Comparison of ENCODE assay signal across 9 cellular contexts in the genomic region with DNA sequence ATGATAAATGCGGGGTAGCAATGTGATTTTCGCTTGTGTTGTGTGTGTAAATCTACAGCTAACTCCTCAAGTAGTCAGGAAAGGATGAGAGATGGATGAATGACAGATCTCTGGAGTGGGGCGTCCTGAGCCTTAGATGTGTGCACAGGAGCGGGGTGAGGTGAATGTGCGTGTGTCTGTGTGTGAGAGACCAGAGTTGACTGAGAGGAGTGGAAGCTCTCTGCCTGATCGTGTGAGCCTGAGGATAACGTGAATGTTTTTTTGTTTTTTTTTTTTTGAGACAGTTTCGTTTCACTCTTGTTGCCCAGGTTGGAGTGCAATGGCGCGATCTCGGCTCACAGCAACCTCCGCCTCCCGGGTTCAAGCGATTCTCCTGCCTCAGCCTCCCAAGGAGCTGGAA. TPM values are rescaled to one million over a fixed set of nuclear protein-coding genes. Genes with fewer than 3 reads are reported as not detected.
A peak's percentile ranks its signal among the peaks of the same experiment; 100 is the strongest.
DNase-seq lines count a peak whose midpoint lies in the region; ATAC-seq and TF ChIP-seq lines count a peak whose summit lies in the region.
"Had no signal": no experiment of that assay in that cellular context is flagged by ENCODE, and none has a peak within 500 bp of the region (broad histone marks: within the 10 kb centered on the region; RNA-seq: fewer than 3 reads in every experiment).

No MANE protein-coding gene starts in this region.

- H3K9me3 ChIP-seq in hepatocyte (ENCODE audit: low read depth) (peaks cover 33% of the 10 kb centered on the region), skeletal muscle satellite cell (replicated peaks; ENCODE audit: low read length) (no peaks in the 10 kb centered on the region)

- H3K4me3 ChIP-seq in GM23338, result peak overlapping the region; percentile 80
- peak overlapping the region; percentile 52 for H3K4me3 ChIP-seq in hepatocyte
- H3K4me3 ChIP-seq in skeletal muscle satellite cell (ENCODE audit: low read length), result peak overlapping the region; percentile 87

- H3K27ac Mint-ChIP-seq in GM23338 (peak overlapping the region; percentile 50; the same call in 1 of the 2 replicates), activated B cell treated with CpG ODN at 0.5 μM for 24 hours (peak overlapping the region; percentile 72)

- ATAC-seq in GM23338 (no peak), activated B cell treated with CpG ODN at 0.5 μM for 24 hours (ENCODE audit: low read depth) (no peak), GM19351 (IDR thresholded peaks at IDR 0.05; ENCODE audit: unreplicated experiment) (no peak), HG02610 (IDR thresholded peaks at IDR 0.05; ENCODE audit: unreplicated experiment) (no peak)

- H3K9me2 ChIP-seq in GM23338 (ENCODE audit: insufficient read depth) (no peaks in the 10 kb centered on the region), hepatocyte (replicated peaks; ENCODE audit: insufficient read depth) (no peaks in the 10 kb centered on the region)

- H3K9me3 Mint-ChIP-seq in GM23338 (peaks cover 12% of the 10 kb centered on the region; the same call in 2 of the 3 replicates), activated B cell treated with CpG ODN at 0.5 μM for 24 hours (peaks cover 16% of the 10 kb centered on the region)

- H4K20me1 ChIP-seq in GM23338 (replicated peaks; ENCODE audit: insufficient read depth) (peaks cover 7% of the 10 kb centered on the region), hepatocyte (ENCODE audit: insufficient read depth, poor library complexity, severe bottlenecking) (no peaks in the 10 kb centered on the region)

- H3K9ac ChIP-seq in skeletal muscle satellite cell (ENCODE audit: low read depth, low read length), result peak overlapping the region; percentile 91

- intact Hi-C loops in activated B cell treated with CpG ODN at 0.5 μM for 24 hours (cut with micrococcal nuclease), result loop anchor here (1.0 to 5.0 kb wide), 6 partner anchors 21 to 801 kb away; a partner anchor contains a TSS

- POLR2A ChIA-PET in activated B cell treated with CpG ODN at 0.5 μM for 24 hours (lab: Charles Lee), result interaction anchor here (0.6 to 0.7 kb wide), 2 partner anchors 131 to 651 kb away, joined by 3 to 5 read pairs; no protein-coding TSS in a partner anchor

- H3K36me3 Mint-ChIP-seq in GM23338 (ENCODE audit: low read depth) (peaks cover 40% of the 10 kb centered on the region), activated B cell treated with CpG ODN at 0.5 μM for 24 hours (ENCODE audit: low read depth) (peaks cover 51% of the 10 kb centered on the region)

- no peak for TF ChIP-seq CTCF in GM23338 (conservative IDR thresholded peaks at IDR 0.05; ENCODE audit: low read depth in 2 of 2)
- TF ChIP-seq CTCF in activated B cell treated with CpG ODN at 0.5 μM for 24 hours (IDR thresholded peaks at IDR 0.05), result no peak
- TF ChIP-seq CTCF in hepatocyte (IDR thresholded peaks at IDR 0.05; ENCODE audit: poor library complexity), result no peak

- no peak for DNase-seq in GM23338 (ENCODE audit: low spot score)
- no peak for DNase-seq in activated B cell treated with CpG ODN at 0.5 μM for 24 hours
- no peak for DNase-seq in hepatocyte (ENCODE audit: low spot score)
- DNase-seq in NCI-H146 (lab: John Stamatoyannopoulos, UW), result no peak
- no peak for DNase-seq in NCI-H2107 (lab: John Stamatoyannopoulos, UW)
- DNase-seq: foreskin melanocyte had no signal

- H3F3A ChIP-seq in GM23338 (replicated peaks; ENCODE audit: low read depth), result no peaks in the 10 kb centered on the region

- H3K27me3 Mint-ChIP-seq in GM23338 (ENCODE audit: insufficient read depth, low read depth, poor library complexity) (peaks cover 4% of the 10 kb centered on the region), activated B cell treated with CpG ODN at 0.5 μM for 24 hours (no peaks in the 10 kb centered on the region)

- 75% methylated on average over 14 of the region's 14 CpGs for WGBS in hepatocyte (ENCODE audit: low lambda C conversion rate, missing lambda C conversion rate)

- CTCF ChIA-PET in activated B cell treated with CpG ODN at 0.5 μM for 24 hours (lab: Charles Lee), result no interaction called here

- peaks cover 56% of the 10 kb centered on the region for H3K79me2 ChIP-seq in GM23338 (replicated peaks; ENCODE audit: insufficient read depth)
- H3K79me2 ChIP-seq in hepatocyte, result peaks cover 47% of the 10 kb centered on the region

- H2AFZ ChIP-seq in GM23338 (peak overlapping the region; percentile 93), hepatocyte (peak overlapping the region; percentile 80)

- H3K36me3 ChIP-seq in GM23338 (ENCODE audit: insufficient read depth) (peaks cover 5% of the 10 kb centered on the region; the same call in 1 of the 2 replicates), hepatocyte (replicated peaks; ENCODE audit: insufficient read depth, low read depth) (no peaks in the 10 kb centered on the region), skeletal muscle satellite cell (ENCODE audit: insufficient read depth, low read length) (peaks cover 22% of the 10 kb centered on the region)

- H3K27me3 ChIP-seq in GM23338 (ENCODE audit: insufficient read depth) (no peaks in the 10 kb centered on the region), hepatocyte (no peaks in the 10 kb centered on the region), skeletal muscle satellite cell (ENCODE audit: control insufficient read depth, insufficient read depth, low read length) (no peaks in the 10 kb centered on the region)

- peak overlapping the region; percentile 99 for H3K4me3 Mint-ChIP-seq in GM23338
- H3K4me3 Mint-ChIP-seq in activated B cell treated with CpG ODN at 0.5 μM for 24 hours, result peak overlapping the region; percentile 98

- H3K4me2 ChIP-seq in GM23338 (peak overlapping the region; percentile 75), hepatocyte (peak overlapping the region; percentile 85), skeletal muscle satellite cell (ENCODE audit: low read length) (peak overlapping the region; percentile 77)

- H3K4me1 Mint-ChIP-seq in GM23338 (peaks cover 13% of the 10 kb centered on the region), activated B cell treated with CpG ODN at 0.5 μM for 24 hours (peaks cover 31% of the 10 kb centered on the region)

- H3K27ac ChIP-seq in GM23338 (ENCODE audit: low read depth) (no peak overlapping the region), hepatocyte (peak overlapping the region; percentile 87)

- no peaks in the 10 kb centered on the region for H3K4me1 ChIP-seq in GM23338 (ENCODE audit: insufficient read depth)
- peaks cover 8% of the 10 kb centered on the region for H3K4me1 ChIP-seq in hepatocyte (ENCODE audit: insufficient read depth)
- no peaks in the 10 kb centered on the region for H3K4me1 ChIP-seq in skeletal muscle satellite cell (ENCODE audit: control insufficient read depth, insufficient read depth, low read length)

TF ChIP-seq in GM23338, 12 proteins besides CTCF, POLR2A, EP300 and RAD21:
- no peak for TF ChIP-seq JUNB (IDR thresholded peaks at IDR 0.05; ENCODE audit: unreplicated experiment)
- TF ChIP-seq STAT1 (IDR thresholded peaks at IDR 0.05; ENCODE audit: unreplicated experiment), result no peak
- TF ChIP-seq POLR2AphosphoS5 (IDR thresholded peaks at IDR 0.05; ENCODE audit: low read depth), result no peak

RNA-seq across cellular contexts. Expression of a gene that starts 0.8 kb away (rescaled TPM):
- total RNA-seq in GM23338 (2014; rRNA removed; shearing (Covaris generic)), result 6.9 and 9.1 TPM in 2 replicates
- polyA plus RNA-seq in GM23338 (2016; fragmentation: Nextera tagmentation; extraction: Ambion mirVana) (3.0 and 3.1 TPM in 2 replicates), hepatocyte (3.2 and 4.6 TPM in 2 replicates)
- total RNA-seq in activated B cell treated with CpG ODN at 0.5 μM for 24 hours (14.8 and 16.2 TPM in 2 replicates), hepatocyte (8.9 and 16.7 TPM in 2 replicates)
- total RNA-seq in skeletal muscle satellite cell (2012; rRNA removed), result 5.0 and 5.1 TPM in 2 replicates

RNA-seq across cellular contexts. Expression of a gene that starts 21.6 kb away (rescaled TPM):
- total RNA-seq in GM23338 (2014; rRNA removed; shearing (Covaris generic)), result 15.6 and 15.8 TPM in 2 replicates
- 17.3 and 17.6 TPM in 2 replicates for polyA plus RNA-seq in GM23338 (2016; fragmentation: Nextera tagmentation; extraction: Ambion mirVana)
- 13.3 and 15.0 TPM in 2 replicates for total RNA-seq in activated B cell treated with CpG ODN at 0.5 μM for 24 hours
- 4.0 and 8.1 TPM in 2 replicates for total RNA-seq in hepatocyte
- polyA plus RNA-seq in hepatocyte, result 4.4 and 9.5 TPM in 2 replicates
- total RNA-seq in skeletal muscle satellite cell (2012; rRNA removed), result 3.7 and 4.1 TPM in 2 replicates
